Comparison of ENCODE assay signal across 1 cellular context in genomic region chr3:98750520-98750919, GRCh38.
TF ChIP-seq lines count a peak whose summit lies in the region.

No MANE protein-coding gene starts in this region.

TF ChIP-seq in liver, 16 proteins besides CTCF, POLR2A, EP300 and RAD21 (continued from another document):
- TF ChIP-seq REST (IDR thresholded peaks at IDR 0.05): peak; percentile 35
- no peak for TF ChIP-seq EGR1 (IDR thresholded peaks at IDR 0.05; ENCODE audit: low read depth in 2 of 2)
- TF ChIP-seq YY1 (IDR thresholded peaks at IDR 0.05): peak; percentile 49
- no peak for TF ChIP-seq TAF1 (conservative IDR thresholded peaks at IDR 0.05)
- TF ChIP-seq FOXA2 (IDR thresholded peaks at IDR 0.05): peak; percentile 42
- TF ChIP-seq, protein P1, sequence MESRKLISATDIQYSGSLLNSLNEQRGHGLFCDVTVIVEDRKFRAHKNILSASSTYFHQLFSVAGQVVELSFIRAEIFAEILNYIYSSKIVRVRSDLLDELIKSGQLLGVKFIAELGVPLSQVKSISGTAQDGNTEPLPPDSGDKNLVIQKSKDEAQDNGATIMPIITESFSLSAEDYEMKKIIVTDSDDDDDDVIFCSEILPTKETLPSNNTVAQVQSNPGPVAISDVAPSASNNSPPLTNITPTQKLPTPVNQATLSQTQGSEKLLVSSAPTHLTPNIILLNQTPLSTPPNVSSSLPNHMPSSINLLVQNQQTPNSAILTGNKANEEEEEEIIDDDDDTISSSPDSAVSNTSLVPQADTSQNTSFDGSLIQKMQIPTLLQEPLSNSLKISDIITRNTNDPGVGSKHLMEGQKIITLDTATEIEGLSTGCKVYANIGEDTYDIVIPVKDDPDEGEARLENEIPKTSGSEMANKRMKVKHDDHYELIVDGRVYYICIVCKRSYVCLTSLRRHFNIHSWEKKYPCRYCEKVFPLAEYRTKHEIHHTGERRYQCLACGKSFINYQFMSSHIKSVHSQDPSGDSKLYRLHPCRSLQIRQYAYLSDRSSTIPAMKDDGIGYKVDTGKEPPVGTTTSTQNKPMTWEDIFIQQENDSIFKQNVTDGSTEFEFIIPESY (IDR thresholded peaks at IDR 0.05): peak; percentile 49
- TF ChIP-seq NR2F2 (IDR thresholded peaks at IDR 0.05): no peak
- peak; percentile 72 to 85 for TF ChIP-seq JUND (IDR thresholded peaks at IDR 0.05)
